Comparison of ENCODE assay signal across 1 cellular context in the genomic region with DNA sequence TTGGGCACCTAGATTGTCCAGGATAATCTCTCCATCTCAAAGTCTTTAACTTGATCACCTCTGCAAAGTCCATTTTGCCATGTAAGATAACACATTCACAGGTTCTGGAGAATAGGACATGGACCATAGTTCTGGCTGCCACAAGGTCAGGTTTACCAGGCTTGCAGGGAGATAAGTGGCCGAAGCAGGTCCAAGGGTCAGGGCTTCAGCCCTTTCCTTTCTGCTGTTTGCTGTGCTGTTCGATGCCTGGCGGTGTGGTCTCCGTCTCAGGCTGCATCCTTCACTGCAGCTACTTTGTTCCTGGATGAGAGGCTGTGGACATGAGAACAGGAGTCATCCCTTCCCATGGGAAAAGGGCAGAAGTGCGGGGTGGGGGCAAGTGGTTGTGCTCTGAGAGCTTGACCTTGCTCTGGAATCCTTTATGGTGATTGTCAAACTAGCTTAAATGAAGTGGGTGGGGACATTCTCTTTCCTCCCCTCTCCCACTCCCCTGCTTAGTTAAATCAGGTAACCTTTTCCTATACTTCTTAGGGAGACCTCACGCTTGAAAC.
TF ChIP-seq lines count a peak whose summit lies in the region.

No MANE protein-coding gene starts in this region.

TF ChIP-seq in HepG2, 621 proteins besides CTCF, POLR2A, EP300 and RAD21 (continued from another document and continues in another):
- TF ChIP-seq, protein P1, sequence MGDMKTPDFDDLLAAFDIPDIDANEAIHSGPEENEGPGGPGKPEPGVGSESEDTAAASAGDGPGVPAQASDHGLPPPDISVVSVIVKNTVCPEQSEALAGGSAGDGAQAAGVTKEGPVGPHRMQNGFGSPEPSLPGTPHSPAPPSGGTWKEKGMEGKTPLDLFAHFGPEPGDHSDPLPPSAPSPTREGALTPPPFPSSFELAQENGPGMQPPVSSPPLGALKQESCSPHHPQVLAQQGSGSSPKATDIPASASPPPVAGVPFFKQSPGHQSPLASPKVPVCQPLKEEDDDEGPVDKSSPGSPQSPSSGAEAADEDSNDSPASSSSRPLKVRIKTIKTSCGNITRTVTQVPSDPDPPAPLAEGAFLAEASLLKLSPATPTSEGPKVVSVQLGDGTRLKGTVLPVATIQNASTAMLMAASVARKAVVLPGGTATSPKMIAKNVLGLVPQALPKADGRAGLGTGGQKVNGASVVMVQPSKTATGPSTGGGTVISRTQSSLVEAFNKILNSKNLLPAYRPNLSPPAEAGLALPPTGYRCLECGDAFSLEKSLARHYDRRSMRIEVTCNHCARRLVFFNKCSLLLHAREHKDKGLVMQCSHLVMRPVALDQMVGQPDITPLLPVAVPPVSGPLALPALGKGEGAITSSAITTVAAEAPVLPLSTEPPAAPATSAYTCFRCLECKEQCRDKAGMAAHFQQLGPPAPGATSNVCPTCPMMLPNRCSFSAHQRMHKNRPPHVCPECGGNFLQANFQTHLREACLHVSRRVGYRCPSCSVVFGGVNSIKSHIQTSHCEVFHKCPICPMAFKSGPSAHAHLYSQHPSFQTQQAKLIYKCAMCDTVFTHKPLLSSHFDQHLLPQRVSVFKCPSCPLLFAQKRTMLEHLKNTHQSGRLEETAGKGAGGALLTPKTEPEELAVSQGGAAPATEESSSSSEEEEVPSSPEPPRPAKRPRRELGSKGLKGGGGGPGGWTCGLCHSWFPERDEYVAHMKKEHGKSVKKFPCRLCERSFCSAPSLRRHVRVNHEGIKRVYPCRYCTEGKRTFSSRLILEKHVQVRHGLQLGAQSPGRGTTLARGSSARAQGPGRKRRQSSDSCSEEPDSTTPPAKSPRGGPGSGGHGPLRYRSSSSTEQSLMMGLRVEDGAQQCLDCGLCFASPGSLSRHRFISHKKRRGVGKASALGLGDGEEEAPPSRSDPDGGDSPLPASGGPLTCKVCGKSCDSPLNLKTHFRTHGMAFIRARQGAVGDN (CRISPR knock-in tag; IDR thresholded peaks at IDR 0.05), result peak; percentile 42; the same call in 1 of the 2 replicates
- TF ChIP-seq, protein P2, sequence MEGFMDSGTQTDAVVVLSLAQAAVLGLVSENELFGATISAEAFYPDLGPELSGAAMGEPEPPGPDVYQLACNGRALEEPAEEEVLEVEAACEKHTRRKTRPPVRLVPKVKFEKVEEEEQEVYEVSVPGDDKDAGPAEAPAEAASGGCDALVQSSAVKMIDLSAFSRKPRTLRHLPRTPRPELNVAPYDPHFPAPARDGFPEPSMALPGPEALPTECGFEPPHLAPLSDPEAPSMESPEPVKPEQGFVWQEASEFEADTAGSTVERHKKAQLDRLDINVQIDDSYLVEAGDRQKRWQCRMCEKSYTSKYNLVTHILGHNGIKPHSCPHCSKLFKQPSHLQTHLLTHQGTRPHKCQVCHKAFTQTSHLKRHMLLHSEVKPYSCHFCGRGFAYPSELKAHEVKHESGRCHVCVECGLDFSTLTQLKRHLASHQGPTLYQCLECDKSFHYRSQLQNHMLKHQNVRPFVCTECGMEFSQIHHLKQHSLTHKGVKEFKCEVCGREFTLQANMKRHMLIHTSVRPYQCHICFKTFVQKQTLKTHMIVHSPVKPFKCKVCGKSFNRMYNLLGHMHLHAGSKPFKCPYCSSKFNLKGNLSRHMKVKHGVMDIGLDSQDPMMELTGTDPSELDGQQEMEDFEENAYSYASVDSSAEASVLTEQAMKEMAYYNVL (CRISPR knock-in tag; IDR thresholded peaks at IDR 0.05; ENCODE audit: borderline replicate concordance), result 0 out of 2 replicates have a peak, but pooled peaks have one; percentile 32
- no peak for TF ChIP-seq PHB2 (IDR thresholded peaks at IDR 0.05; ENCODE audit: partially characterized antibody)
- TF ChIP-seq HNF4G (IDR thresholded peaks at IDR 0.05; ENCODE audit: borderline replicate concordance, low read depth, low read length), result peak; percentile 70
- peak; percentile 84; the same call in 1 of the 2 replicates for TF ChIP-seq HNF4G (CRISPR knock-in tag; IDR thresholded peaks at IDR 0.05; ENCODE audit: borderline replicate concordance, low read depth)
- TF ChIP-seq ZNF747 (CRISPR knock-in tag; IDR thresholded peaks at IDR 0.05; ENCODE audit: borderline replicate concordance), result no peak
- TF ChIP-seq PHF21A (CRISPR knock-in tag; IDR thresholded peaks at IDR 0.05), result 0 out of 2 replicates have a peak, but pooled peaks have one; percentile 27
- TF ChIP-seq NR2F2 (IDR thresholded peaks at IDR 0.05; ENCODE audit: borderline replicate concordance, low read depth), result no peak
- peak; percentile 66; the same call in 1 of the 2 replicates for TF ChIP-seq ZNF768 (CRISPR knock-in tag; IDR thresholded peaks at IDR 0.05)
- TF ChIP-seq, protein P3, sequence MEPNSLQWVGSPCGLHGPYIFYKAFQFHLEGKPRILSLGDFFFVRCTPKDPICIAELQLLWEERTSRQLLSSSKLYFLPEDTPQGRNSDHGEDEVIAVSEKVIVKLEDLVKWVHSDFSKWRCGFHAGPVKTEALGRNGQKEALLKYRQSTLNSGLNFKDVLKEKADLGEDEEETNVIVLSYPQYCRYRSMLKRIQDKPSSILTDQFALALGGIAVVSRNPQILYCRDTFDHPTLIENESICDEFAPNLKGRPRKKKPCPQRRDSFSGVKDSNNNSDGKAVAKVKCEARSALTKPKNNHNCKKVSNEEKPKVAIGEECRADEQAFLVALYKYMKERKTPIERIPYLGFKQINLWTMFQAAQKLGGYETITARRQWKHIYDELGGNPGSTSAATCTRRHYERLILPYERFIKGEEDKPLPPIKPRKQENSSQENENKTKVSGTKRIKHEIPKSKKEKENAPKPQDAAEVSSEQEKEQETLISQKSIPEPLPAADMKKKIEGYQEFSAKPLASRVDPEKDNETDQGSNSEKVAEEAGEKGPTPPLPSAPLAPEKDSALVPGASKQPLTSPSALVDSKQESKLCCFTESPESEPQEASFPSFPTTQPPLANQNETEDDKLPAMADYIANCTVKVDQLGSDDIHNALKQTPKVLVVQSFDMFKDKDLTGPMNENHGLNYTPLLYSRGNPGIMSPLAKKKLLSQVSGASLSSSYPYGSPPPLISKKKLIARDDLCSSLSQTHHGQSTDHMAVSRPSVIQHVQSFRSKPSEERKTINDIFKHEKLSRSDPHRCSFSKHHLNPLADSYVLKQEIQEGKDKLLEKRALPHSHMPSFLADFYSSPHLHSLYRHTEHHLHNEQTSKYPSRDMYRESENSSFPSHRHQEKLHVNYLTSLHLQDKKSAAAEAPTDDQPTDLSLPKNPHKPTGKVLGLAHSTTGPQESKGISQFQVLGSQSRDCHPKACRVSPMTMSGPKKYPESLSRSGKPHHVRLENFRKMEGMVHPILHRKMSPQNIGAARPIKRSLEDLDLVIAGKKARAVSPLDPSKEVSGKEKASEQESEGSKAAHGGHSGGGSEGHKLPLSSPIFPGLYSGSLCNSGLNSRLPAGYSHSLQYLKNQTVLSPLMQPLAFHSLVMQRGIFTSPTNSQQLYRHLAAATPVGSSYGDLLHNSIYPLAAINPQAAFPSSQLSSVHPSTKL (CRISPR knock-in tag; IDR thresholded peaks at IDR 0.05), result peak; percentile 75; the same call in 1 of the 2 replicates
- no peak for TF ChIP-seq REL (CRISPR knock-in tag; conservative IDR thresholded peaks at IDR 0.05)
- TF ChIP-seq ZNF75D (CRISPR knock-in tag; IDR thresholded peaks at IDR 0.05; ENCODE audit: borderline replicate concordance), result no peak
- TF ChIP-seq, protein P4, sequence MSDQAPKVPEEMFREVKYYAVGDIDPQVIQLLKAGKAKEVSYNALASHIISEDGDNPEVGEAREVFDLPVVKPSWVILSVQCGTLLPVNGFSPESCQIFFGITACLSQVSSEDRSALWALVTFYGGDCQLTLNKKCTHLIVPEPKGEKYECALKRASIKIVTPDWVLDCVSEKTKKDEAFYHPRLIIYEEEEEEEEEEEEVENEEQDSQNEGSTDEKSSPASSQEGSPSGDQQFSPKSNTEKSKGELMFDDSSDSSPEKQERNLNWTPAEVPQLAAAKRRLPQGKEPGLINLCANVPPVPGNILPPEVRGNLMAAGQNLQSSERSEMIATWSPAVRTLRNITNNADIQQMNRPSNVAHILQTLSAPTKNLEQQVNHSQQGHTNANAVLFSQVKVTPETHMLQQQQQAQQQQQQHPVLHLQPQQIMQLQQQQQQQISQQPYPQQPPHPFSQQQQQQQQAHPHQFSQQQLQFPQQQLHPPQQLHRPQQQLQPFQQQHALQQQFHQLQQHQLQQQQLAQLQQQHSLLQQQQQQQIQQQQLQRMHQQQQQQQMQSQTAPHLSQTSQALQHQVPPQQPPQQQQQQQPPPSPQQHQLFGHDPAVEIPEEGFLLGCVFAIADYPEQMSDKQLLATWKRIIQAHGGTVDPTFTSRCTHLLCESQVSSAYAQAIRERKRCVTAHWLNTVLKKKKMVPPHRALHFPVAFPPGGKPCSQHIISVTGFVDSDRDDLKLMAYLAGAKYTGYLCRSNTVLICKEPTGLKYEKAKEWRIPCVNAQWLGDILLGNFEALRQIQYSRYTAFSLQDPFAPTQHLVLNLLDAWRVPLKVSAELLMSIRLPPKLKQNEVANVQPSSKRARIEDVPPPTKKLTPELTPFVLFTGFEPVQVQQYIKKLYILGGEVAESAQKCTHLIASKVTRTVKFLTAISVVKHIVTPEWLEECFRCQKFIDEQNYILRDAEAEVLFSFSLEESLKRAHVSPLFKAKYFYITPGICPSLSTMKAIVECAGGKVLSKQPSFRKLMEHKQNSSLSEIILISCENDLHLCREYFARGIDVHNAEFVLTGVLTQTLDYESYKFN (CRISPR knock-in tag; conservative IDR thresholded peaks at IDR 0.05), result peak; percentile 65; the same call in 1 of the 2 replicates
- no peak for TF ChIP-seq NKX3-1 (CRISPR knock-in tag; IDR thresholded peaks at IDR 0.05)
- peak; percentile 49; the same call in 1 of the 2 replicates for TF ChIP-seq NR2F6 (IDR thresholded peaks at IDR 0.05)
- TF ChIP-seq NR2F6 (CRISPR knock-in tag; IDR thresholded peaks at IDR 0.05), result peak; percentile 66
- no peak for TF ChIP-seq MEIS1 (CRISPR knock-in tag; IDR thresholded peaks at IDR 0.05; ENCODE audit: borderline replicate concordance)
- TF ChIP-seq SPEN (CRISPR knock-in tag; IDR thresholded peaks at IDR 0.05; ENCODE audit: low read depth), result peak; percentile 56; the same call in 1 of the 2 replicates
- 0 out of 2 replicates have a peak, but pooled peaks have one; percentile 25 for TF ChIP-seq ETV5 (CRISPR knock-in tag; IDR thresholded peaks at IDR 0.05; ENCODE audit: borderline replicate concordance)
- TF ChIP-seq ZNF264 (CRISPR knock-in tag; IDR thresholded peaks at IDR 0.05), result peak; percentile 79; the same call in 1 of the 2 replicates
- TF ChIP-seq PPARG (CRISPR knock-in tag; conservative IDR thresholded peaks at IDR 0.05), result 0 out of 2 replicates have a peak, but pooled peaks have one; percentile 23
- peak; percentile 46; the same call in 1 of the 2 replicates for TF ChIP-seq POGZ (CRISPR knock-in tag; IDR thresholded peaks at IDR 0.05)
- TF ChIP-seq ZNF331 (CRISPR knock-in tag; IDR thresholded peaks at IDR 0.05), result 0 out of 2 replicates have a peak, but pooled peaks have one; percentile 15
- TF ChIP-seq KDM3A (CRISPR knock-in tag; IDR thresholded peaks at IDR 0.05; ENCODE audit: low read depth), result no peak
- no peak for TF ChIP-seq MIER3 (CRISPR knock-in tag; IDR thresholded peaks at IDR 0.05; ENCODE audit: borderline replicate concordance)
- peak; percentile 28; the same call in 1 of the 2 replicates for TF ChIP-seq ZBTB7B (CRISPR knock-in tag; IDR thresholded peaks at IDR 0.05)
- TF ChIP-seq GATAD2A (CRISPR knock-in tag; IDR thresholded peaks at IDR 0.05), result peak; percentile 60
- TF ChIP-seq HOXA3 (CRISPR knock-in tag; IDR thresholded peaks at IDR 0.05), result peak; percentile 54; the same call in 1 of the 2 replicates
- TF ChIP-seq ZNF329 (CRISPR knock-in tag; IDR thresholded peaks at IDR 0.05; ENCODE audit: low read depth), result no peak
- TF ChIP-seq ESRRA (CRISPR knock-in tag; IDR thresholded peaks at IDR 0.05; ENCODE audit: low read depth), result peak; percentile 83
- no peak for TF ChIP-seq ZNF543 (CRISPR knock-in tag; IDR thresholded peaks at IDR 0.05)
- 0 out of 2 replicates have a peak, but pooled peaks have one; percentile 42 for TF ChIP-seq BCL6 (CRISPR knock-in tag; IDR thresholded peaks at IDR 0.05)
- no peak for TF ChIP-seq ZIK1 (CRISPR knock-in tag; IDR thresholded peaks at IDR 0.05; ENCODE audit: borderline replicate concordance, low read depth)
- TF ChIP-seq HDAC6 (IDR thresholded peaks at IDR 0.05; ENCODE audit: low read depth, low read length), result no peak
- TF ChIP-seq, protein P5, sequence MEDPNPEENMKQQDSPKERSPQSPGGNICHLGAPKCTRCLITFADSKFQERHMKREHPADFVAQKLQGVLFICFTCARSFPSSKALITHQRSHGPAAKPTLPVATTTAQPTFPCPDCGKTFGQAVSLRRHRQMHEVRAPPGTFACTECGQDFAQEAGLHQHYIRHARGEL (CRISPR knock-in tag; IDR thresholded peaks at IDR 0.05), result no peak
- 0 out of 2 replicates have a peak, but pooled peaks have one; percentile 23 for TF ChIP-seq STAG1 (CRISPR knock-in tag; IDR thresholded peaks at IDR 0.05)
- TF ChIP-seq TEAD3 (CRISPR knock-in tag; optimal IDR thresholded peaks at IDR 0.05; ENCODE audit: borderline replicate concordance), result peak; percentile 43
- TF ChIP-seq ZNF644 (CRISPR knock-in tag; IDR thresholded peaks at IDR 0.05; ENCODE audit: low read depth), result peak; percentile 56
- peak; percentile 66 for TF ChIP-seq ZSCAN25 (CRISPR knock-in tag; IDR thresholded peaks at IDR 0.05)
- TF ChIP-seq, protein P6, sequence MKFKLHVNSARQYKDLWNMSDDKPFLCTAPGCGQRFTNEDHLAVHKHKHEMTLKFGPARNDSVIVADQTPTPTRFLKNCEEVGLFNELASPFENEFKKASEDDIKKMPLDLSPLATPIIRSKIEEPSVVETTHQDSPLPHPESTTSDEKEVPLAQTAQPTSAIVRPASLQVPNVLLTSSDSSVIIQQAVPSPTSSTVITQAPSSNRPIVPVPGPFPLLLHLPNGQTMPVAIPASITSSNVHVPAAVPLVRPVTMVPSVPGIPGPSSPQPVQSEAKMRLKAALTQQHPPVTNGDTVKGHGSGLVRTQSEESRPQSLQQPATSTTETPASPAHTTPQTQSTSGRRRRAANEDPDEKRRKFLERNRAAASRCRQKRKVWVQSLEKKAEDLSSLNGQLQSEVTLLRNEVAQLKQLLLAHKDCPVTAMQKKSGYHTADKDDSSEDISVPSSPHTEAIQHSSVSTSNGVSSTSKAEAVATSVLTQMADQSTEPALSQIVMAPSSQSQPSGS (CRISPR knock-in tag; IDR thresholded peaks at IDR 0.05), result 0 out of 2 replicates have a peak, but pooled peaks have one; percentile 30
- no peak for TF ChIP-seq ZNF337 (CRISPR knock-in tag; IDR thresholded peaks at IDR 0.05; ENCODE audit: borderline replicate concordance, low read depth)
- TF ChIP-seq HNF4A (CRISPR knock-in tag; IDR thresholded peaks at IDR 0.05), result peak; percentile 94
- TF ChIP-seq ZMYM3 (CRISPR knock-in tag; IDR thresholded peaks at IDR 0.05), result peak; percentile 43; the same call in 1 of the 2 replicates
- TF ChIP-seq ZNF766 (CRISPR knock-in tag; IDR thresholded peaks at IDR 0.05; ENCODE audit: borderline replicate concordance), result 0 out of 2 replicates have a peak, but pooled peaks have one; percentile 28
- TF ChIP-seq ZNF263 (CRISPR knock-in tag; IDR thresholded peaks at IDR 0.05), result peak; percentile 39; the same call in 1 of the 2 replicates
- TF ChIP-seq HDAC2 (CRISPR knock-in tag; IDR thresholded peaks at IDR 0.05), result peak; percentile 72; the same call in 1 of the 2 replicates
- TF ChIP-seq SALL1 (CRISPR knock-in tag; IDR thresholded peaks at IDR 0.05), result peak; percentile 88
- TF ChIP-seq, protein P7, sequence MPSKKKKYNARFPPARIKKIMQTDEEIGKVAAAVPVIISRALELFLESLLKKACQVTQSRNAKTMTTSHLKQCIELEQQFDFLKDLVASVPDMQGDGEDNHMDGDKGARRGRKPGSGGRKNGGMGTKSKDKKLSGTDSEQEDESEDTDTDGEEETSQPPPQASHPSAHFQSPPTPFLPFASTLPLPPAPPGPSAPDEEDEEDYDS (CRISPR knock-in tag; IDR thresholded peaks at IDR 0.05), result peak; percentile 40; the same call in 1 of the 2 replicates
- TF ChIP-seq FOXA3 (CRISPR knock-in tag; IDR thresholded peaks at IDR 0.05), result peak; percentile 38; the same call in 1 of the 2 replicates
- no peak for TF ChIP-seq ZFP37 (CRISPR knock-in tag; IDR thresholded peaks at IDR 0.05; ENCODE audit: borderline replicate concordance)
- no peak for TF ChIP-seq NFRKB (IDR thresholded peaks at IDR 0.05)
